ENCODE assay signal across 16 cellular contexts in the genomic region with DNA sequence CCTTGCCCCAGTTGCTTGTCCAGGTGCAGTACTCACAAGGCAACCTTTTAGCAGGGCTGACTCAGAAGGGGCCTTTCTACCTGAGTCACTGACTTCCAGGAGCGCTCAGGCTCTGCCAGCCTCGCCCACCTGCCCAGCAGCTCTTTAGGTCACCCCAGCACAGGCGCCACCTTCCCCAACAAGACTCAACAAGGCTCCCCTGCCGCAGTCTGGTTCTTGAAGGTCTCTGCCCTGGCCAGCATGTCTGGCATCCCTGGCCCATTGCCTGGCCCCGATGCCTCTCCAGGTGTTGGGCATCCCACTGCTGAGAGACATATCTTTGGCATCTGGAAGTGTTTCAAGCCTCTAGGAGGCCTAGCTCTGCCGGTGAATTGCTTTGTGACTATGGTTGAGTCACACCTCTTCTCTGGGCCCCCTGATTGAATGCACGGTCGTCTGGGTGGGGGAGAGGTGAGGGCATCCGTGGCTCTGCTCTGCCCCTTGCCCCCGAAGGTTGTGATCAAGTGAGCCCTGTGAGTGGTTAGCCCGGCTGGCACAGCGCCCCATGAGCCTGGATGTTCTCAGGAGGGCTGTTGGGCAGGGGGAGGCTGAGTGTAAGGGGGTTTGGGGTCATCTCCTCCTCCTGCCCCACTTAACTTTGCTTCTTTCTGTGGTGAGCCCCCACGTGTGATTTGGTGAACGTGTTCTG. TPM values are rescaled to one million over a fixed set of nuclear protein-coding genes. Genes with fewer than 3 reads are reported as not detected.
DNase-seq lines count a peak whose midpoint lies in the region; ATAC-seq, FAIRE-seq and TF ChIP-seq lines count a peak whose summit lies in the region.
"Had no signal": no experiment of that assay in that cellular context is flagged by ENCODE, and none has a peak within 500 bp of the region (broad histone marks: within the 10 kb centered on the region; RNA-seq: fewer than 3 reads in every experiment).

No MANE protein-coding gene starts in this region.

- H3K27ac ChIP-seq in astrocyte (ENCODE audit: low read depth, low read length): peak overlapping the region; percentile 52

- H3K36me3 Mint-ChIP-seq in HFFc6 (ENCODE audit: low read depth) (peaks cover 10% of the 10 kb centered on the region), astrocyte (ENCODE audit: low read depth, unreplicated experiment) (peaks cover 8% of the 10 kb centered on the region), memory B cell (no peaks in the 10 kb centered on the region)

- H3K27ac Mint-ChIP-seq in HFFc6: peak overlapping the region; percentile 82
- H3K27ac Mint-ChIP-seq in astrocyte (ENCODE audit: unreplicated experiment): peak overlapping the region; percentile 66
- peak overlapping the region; percentile 47 for H3K27ac Mint-ChIP-seq in memory B cell

- H3K4me3 ChIP-seq in astrocyte (ENCODE audit: insufficient read depth, low read depth, low read length): no peak overlapping the region

- peak overlapping the region; percentile 5 for H3K4me2 ChIP-seq in astrocyte (ENCODE audit: low read length)

- peaks cover 7% of the 10 kb centered on the region for H3K79me2 ChIP-seq in astrocyte (ENCODE audit: insufficient read depth, low read length)

- peak overlapping the region; percentile 30 for H3K9ac ChIP-seq in astrocyte (ENCODE audit: low read length)

- peaks cover 66% of the 10 kb centered on the region for H3K4me1 ChIP-seq in astrocyte (ENCODE audit: insufficient read depth, low read length)

- FAIRE-seq in astrocyte (lab: Jason Lieb, UNC): no peak

- H3K9me3 ChIP-seq in astrocyte (ENCODE audit: insufficient read depth, low read depth, low read length): no peaks in the 10 kb centered on the region

- TF ChIP-seq CTCF in HFFc6 (IDR thresholded peaks at IDR 0.05): no peak
- TF ChIP-seq CTCF in astrocyte (IDR thresholded peaks at IDR 0.05; ENCODE audit: insufficient read depth, low read depth, low read length): no peak

- H3K4me3 Mint-ChIP-seq in HFFc6 (no peak overlapping the region), astrocyte (ENCODE audit: unreplicated experiment) (no peak overlapping the region), memory B cell (no peak overlapping the region)
- H3K4me3 Mint-ChIP-seq: activated T-cell treated with anti-CD3 and anti-CD28 coated beads, Interleukin-2, amount 50 U/mL, for 4 hours had no signal

- no peaks in the 10 kb centered on the region for H4K20me1 ChIP-seq in astrocyte (ENCODE audit: insufficient read depth, low read length)

- H3K4me1 Mint-ChIP-seq in HFFc6 (ENCODE audit: low read depth) (peaks cover 79% of the 10 kb centered on the region), astrocyte (ENCODE audit: low read depth, unreplicated experiment) (peaks cover 46% of the 10 kb centered on the region), memory B cell (peaks cover 2% of the 10 kb centered on the region)

- H3K27me3 ChIP-seq in astrocyte (ENCODE audit: insufficient read depth, low read length): no peaks in the 10 kb centered on the region

- DNase-seq in 8988T (peak; percentile 55), HFFc6 (no peak), astrocyte (ENCODE audit: low read depth) (peak; percentile 30), memory B cell (ENCODE audit: low spot score in 2 of 2) (no peak), OCI-M2 (lab: John Stamatoyannopoulos, UW; ENCODE audit: unreplicated experiment) (no peak)
- DNase-seq in central memory CD4-positive, alpha-beta T cell: no peak
- no peak for DNase-seq in activated CD8-positive, alpha-beta memory T cell treated with anti-CD3 and anti-CD28 coated beads for 24 hours
- DNase-seq: activated T-cell treated with anti-CD3 and anti-CD28 coated beads, Interleukin-2, amount 50 U/mL, for 4 hours; aorta; GOT3; head of caudate nucleus; NCI-H510A treated with DMSO at 0.1 percent for 48 hours; SHP77 treated with DMSO at 0.1 percent for 48 hours; stimulated activated CD4-positive, alpha-beta T cell treated with anti-CD3 and anti-CD28 coated beads, Interleukin-15, amount 100 ng/mL, for 24 hours had no signal

- H2AFZ ChIP-seq in astrocyte (ENCODE audit: low read depth, low read length): no peak overlapping the region

- H3K36me3 ChIP-seq in astrocyte (ENCODE audit: insufficient read depth, low read length): no peaks in the 10 kb centered on the region

- H3K27me3 Mint-ChIP-seq in HFFc6 (ENCODE audit: insufficient read depth) (peaks cover 24% of the 10 kb centered on the region), astrocyte (ENCODE audit: low read depth, unreplicated experiment) (no peaks in the 10 kb centered on the region), memory B cell (peaks cover 16% of the 10 kb centered on the region)

- H3K9me3 Mint-ChIP-seq in HFFc6 (0 out of 2 replicates have a peak, but pooled peaks cover 4% of the 10 kb centered on the region), astrocyte (ENCODE audit: unreplicated experiment) (no peaks in the 10 kb centered on the region), memory B cell (no peaks in the 10 kb centered on the region)
- H3K9me3 Mint-ChIP-seq: activated T-cell treated with anti-CD3 and anti-CD28 coated beads, Interleukin-2, amount 50 U/mL, for 4 hours had no signal

- ATAC-seq in memory B cell (ENCODE audit: low read depth) (no peak), HG02870 (IDR thresholded peaks at IDR 0.05; ENCODE audit: unreplicated experiment) (no peak)
- ATAC-seq: left lobe of liver had no signal

RNA-seq across cellular contexts. Expression of a gene that starts 21.6 kb away (rescaled TPM):
- 10 to 100 TPM; 23.3 to 28.1 (median 25.3) TPM for total RNA-seq in HFFc6 (2021; fragmentation: NEBNext Ultra II Directional; extraction: Animal tissue kit (Norgen Biotek cat#: 25700))
- total RNA-seq in astrocyte: 22.3 and 25.6 TPM in 2 replicates

RNA-seq across cellular contexts. Expression of a gene that starts 29.3 kb away (rescaled TPM):
- 10 to 100 TPM; 55.1 to 62.9 (median 58.7) TPM for total RNA-seq in HFFc6 (2021; fragmentation: NEBNext Ultra II Directional; extraction: Animal tissue kit (Norgen Biotek cat#: 25700))
- total RNA-seq in astrocyte: 43.9 and 48.4 TPM in 2 replicates

RNA-seq across cellular contexts. Expression of a gene that starts 43.3 kb away (rescaled TPM):
- total RNA-seq in HFFc6 (2021; fragmentation: NEBNext Ultra II Directional; extraction: Animal tissue kit (Norgen Biotek cat#: 25700)): 100 to 1,000 TPM in 1 of 6 experiments, 10 to 100 TPM in 5; 81.2 to 111 (median 95.7) TPM
- 26.9 and 47.8 TPM in 2 replicates for total RNA-seq in astrocyte

RNA-seq across cellular contexts. Expression of a gene that starts 43.8 kb away (rescaled TPM):
- total RNA-seq in HFFc6 (2021; fragmentation: NEBNext Ultra II Directional; extraction: Animal tissue kit (Norgen Biotek cat#: 25700)): 10 to 100 TPM; 22.5 to 28.4 (median 25.1) TPM
- total RNA-seq in astrocyte: 15.9 and 17.0 TPM in 2 replicates

Comparison
In these comparisons a context has a peak if more than half of its experiments do, and no peak if none do; other contexts are left out.
1. DNase-seq: peak in 8988T (single experiment) and astrocyte (single experiment); none in HFFc6 (single experiment), memory B cell (0 of 2), central memory CD4-positive, alpha-beta T cell (single experiment), activated CD8-positive, alpha-beta memory T cell treated with anti-CD3 and anti-CD28 coated beads for 24 hours (single experiment) and OCI-M2 (single experiment).
2. Peak in every context shown above with its lines, with median percentiles within 50 percentile points of each other: H3K27ac Mint-ChIP-seq.